14 cellular contexts compared by ENCODE assay signal in the genomic region with DNA sequence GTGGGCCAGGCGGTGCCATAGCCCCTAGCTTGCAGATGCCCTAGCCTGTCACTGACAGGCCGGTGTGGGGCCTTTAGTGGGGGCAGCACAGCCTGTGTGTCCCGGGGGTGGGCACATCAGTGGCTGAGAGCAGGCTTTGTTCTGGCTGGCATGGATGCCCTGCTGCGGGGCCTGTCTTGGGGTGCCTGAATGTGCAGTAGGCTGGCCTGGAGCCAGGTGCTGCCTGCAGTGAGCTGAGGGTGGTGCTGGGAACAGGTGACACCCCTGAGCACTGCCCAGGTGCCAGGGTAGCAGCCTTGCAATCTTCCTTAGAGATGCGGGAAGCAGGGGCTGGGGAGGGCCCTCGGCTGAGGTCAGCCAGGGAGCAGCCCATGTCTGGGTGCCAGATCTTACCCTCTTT. TPM values are rescaled to one million over a fixed set of nuclear protein-coding genes. Genes with fewer than 3 reads are reported as not detected.
"Had no signal": no experiment of that assay in that cellular context is flagged by ENCODE, and none has a peak within 500 bp of the region (broad histone marks: within the 10 kb centered on the region; RNA-seq: fewer than 3 reads in every experiment).

No MANE protein-coding gene starts in this region.

RNA-seq across cellular contexts. Expression of a gene that starts 8.8 kb away (rescaled TPM):
- total RNA-seq: myocyte; naive thymus-derived CD8-positive, alpha-beta T cell; occipital lobe; osteoblast; ovary; prostate gland; pulmonary artery endothelial cell; right atrium auricular region; smooth muscle cell; tibial nerve; upper lobe of left lung; ureter; vagina had no signal
- polyA plus RNA-seq: naive thymus-derived CD8-positive, alpha-beta T cell; neural cell; ovary; smooth muscle cell had no signal
